In genomic region chr6:40844241-40844640, GRCh38 we compare ENCODE assay signal across 34 cellular contexts.
"Had no signal": no experiment of that assay in that cellular context is flagged by ENCODE, and none has a peak within 500 bp of the region (broad histone marks: within the 10 kb centered on the region; RNA-seq: fewer than 3 reads in every experiment).

No MANE protein-coding gene starts in this region.

- H3K4me3 Mint-ChIP-seq: activated B cell treated with CpG ODN at 0.5 μM for 24 hours; activated CD8-positive, alpha-beta T cell treated with anti-CD3 and anti-CD28 coated beads for 36 hours; activated naive CD4-positive, alpha-beta T cell treated with anti-CD3 and anti-CD28 coated beads, Interleukin-2, amount 50 U/mL, for 24 hours; activated naive CD8-positive, alpha-beta T cell treated with anti-CD3 and anti-CD28 coated beads for 36 hours; activated naive CD8-positive, alpha-beta T cell treated with anti-CD3 and anti-CD28 coated beads, Interleukin-2, amount 50 U/mL, for 24 hours; activated T-cell treated with anti-CD3 and anti-CD28 coated beads, Interleukin-2, amount 50 U/mL, for 4 hours; activated T-helper 17 cell treated with anti-CD3 and anti-CD28 coated beads, Interleukin-2, amount 50 U/mL, for 72 hours; brain; T-cell; T-helper 1 cell treated with Interleukin-12 subunit alpha and Interleukin-12 subunit beta and Interleukin-4 antibody, amounts not matched to agents 30 μg/mL and 1 μg/mL, for 36 hours; T-helper 2 cell treated with Interferon-gamma antibody and Interleukin-4, amounts not matched to agents 5 μg/mL and 100 μg/mL, for 36 hours had no signal

- H3K4me1 Mint-ChIP-seq: activated B cell treated with CpG ODN at 0.5 μM for 24 hours; activated naive CD4-positive, alpha-beta T cell treated with anti-CD3 and anti-CD28 coated beads, Interleukin-2, amount 50 U/mL, for 24 hours; activated naive CD8-positive, alpha-beta T cell treated with anti-CD3 and anti-CD28 coated beads for 36 hours; activated naive CD8-positive, alpha-beta T cell treated with anti-CD3 and anti-CD28 coated beads, Interleukin-2, amount 50 U/mL, for 24 hours; activated T-helper 17 cell treated with anti-CD3 and anti-CD28 coated beads, Interleukin-2, amount 50 U/mL, for 72 hours; T-cell had no signal

- H3K27me3 ChIP-seq: adrenal gland, breast epithelium, cardiac muscle cell, colonic mucosa had no signal

- H3K9me3 ChIP-seq: adrenal gland, breast epithelium, colonic mucosa, esophagus squamous epithelium had no signal

- H3K27ac Mint-ChIP-seq: activated B cell treated with CpG ODN at 0.5 μM for 24 hours; activated CD8-positive, alpha-beta T cell treated with anti-CD3 and anti-CD28 coated beads for 36 hours; activated naive CD4-positive, alpha-beta T cell treated with anti-CD3 and anti-CD28 coated beads, Interleukin-2, amount 50 U/mL, for 24 hours; activated naive CD8-positive, alpha-beta T cell treated with anti-CD3 and anti-CD28 coated beads for 36 hours; activated naive CD8-positive, alpha-beta T cell treated with anti-CD3 and anti-CD28 coated beads, Interleukin-2, amount 50 U/mL, for 24 hours; activated T-helper 17 cell treated with anti-CD3 and anti-CD28 coated beads, Interleukin-2, amount 50 U/mL, for 72 hours; brain; T-cell; T-helper 1 cell treated with Interleukin-12 subunit alpha and Interleukin-12 subunit beta and Interleukin-4 antibody, amounts not matched to agents 30 μg/mL and 1 μg/mL, for 36 hours; T-helper 2 cell treated with Interferon-gamma antibody and Interleukin-4, amounts not matched to agents 5 μg/mL and 100 μg/mL, for 36 hours had no signal

- H3K36me3 Mint-ChIP-seq: activated naive CD4-positive, alpha-beta T cell treated with anti-CD3 and anti-CD28 coated beads, Interleukin-2, amount 50 U/mL, for 24 hours; activated naive CD8-positive, alpha-beta T cell treated with anti-CD3 and anti-CD28 coated beads for 36 hours; brain; T-cell had no signal

- H3K27ac ChIP-seq: adrenal gland, breast epithelium, cardiac muscle cell, colonic mucosa, epithelial cell of prostate, WERI-Rb-1 had no signal

- H3K4me1 ChIP-seq: adrenal gland, breast epithelium, colonic mucosa had no signal

- H3K4me3 ChIP-seq: adrenal gland, breast epithelium, cardiac muscle cell, colonic mucosa, esophagus squamous epithelium had no signal

- ATAC-seq: activated CD4-positive, CD25-positive, alpha-beta regulatory T cell treated with anti-CD3 and anti-CD28 coated beads, Interleukin-2, amount 50 U/mL, for 24 hours; activated CD8-positive, alpha-beta T cell treated with anti-CD3 and anti-CD28 coated beads for 36 hours; activated naive CD8-positive, alpha-beta T cell treated with anti-CD3 and anti-CD28 coated beads, Interleukin-2, amount 50 U/mL, for 24 hours; activated T-cell treated with anti-CD3 and anti-CD28 coated beads, Interleukin-2, amount 50 U/mL, for 4 hours; activated T-helper 17 cell treated with anti-CD3 and anti-CD28 coated beads, Interleukin-2, amount 50 U/mL, for 72 hours; T-cell had no signal

- DNase-seq: activated B cell treated with CpG ODN at 0.5 μM for 24 hours; activated CD4-positive, alpha-beta T cell treated with anti-CD3 and anti-CD28 coated beads for 48 hours; activated CD4-positive, alpha-beta T cell treated with anti-CD3 and anti-CD28 coated beads, Interleukin-2, amount 50 U/mL, for 1 hour; activated CD4-positive, alpha-beta T cell treated with anti-CD3 and anti-CD28 coated beads, Interleukin-2, amount 50 U/mL, for 48 hours; activated CD8-positive, alpha-beta memory T cell treated with anti-CD3 and anti-CD28 coated beads for 24 hours; activated CD8-positive, alpha-beta T cell treated with anti-CD3 and anti-CD28 coated beads for 36 hours; activated effector memory CD4-positive, alpha-beta T cell treated with Interleukin-2 at 50 U/mL for 16 hours; activated gamma-delta T cell treated with Interleukin-2 at 50 U/mL for 16 hours; activated naive CD4-positive, alpha-beta T cell treated with Interleukin-2 at 50 U/mL for 16 hours; activated naive CD8-positive, alpha-beta T cell treated with anti-CD3 and anti-CD28 coated beads for 36 hours; activated naive CD8-positive, alpha-beta T cell treated with anti-CD3 and anti-CD28 coated beads, Interleukin-2, amount 50 U/mL, for 24 hours; activated T-cell treated with anti-CD3 and anti-CD28 coated beads, Interleukin-2, amount 50 U/mL, for 4 hours; adrenal gland; amygdala; aorta; central memory CD4-positive, alpha-beta T cell; cerebellar nuclear complex; colonic mucosa; effector CD8-positive, alpha-beta T cell; esophagus squamous epithelium; foreskin fibroblast; head of caudate nucleus; T-cell; T1000; WERI-Rb-1 had no signal

- H3K36me3 ChIP-seq: adrenal gland, breast epithelium, cardiac muscle cell, colonic mucosa, esophagus squamous epithelium, WERI-Rb-1 had no signal
